ENCODE assay signal across 1 cellular context in genomic region chr1:17109897-17110554, GRCh38.
TF ChIP-seq lines count a peak whose summit lies in the region.

No MANE protein-coding gene starts in this region.

TF ChIP-seq in H1, 55 proteins besides CTCF, POLR2A, EP300 and RAD21 (continued from another document):
- no peak for TF ChIP-seq HDAC2 (IDR thresholded peaks at IDR 0.05; ENCODE audit: borderline replicate concordance in 1 of 2, low read depth in 2 of 2, low read length in 2 of 2)
- no peak for TF ChIP-seq NANOG (IDR thresholded peaks at IDR 0.05; ENCODE audit: insufficient read depth, low read depth, low read length, poor library complexity, severe bottlenecking)
- no peak for TF ChIP-seq ZNF274 (IDR thresholded peaks at IDR 0.05; ENCODE audit: borderline replicate concordance, extremely low read depth, low read length)
TF ChIP-seq in H1: peak in this region for 0.
